ENCODE assay signal across 11 cellular contexts in the genomic region with DNA sequence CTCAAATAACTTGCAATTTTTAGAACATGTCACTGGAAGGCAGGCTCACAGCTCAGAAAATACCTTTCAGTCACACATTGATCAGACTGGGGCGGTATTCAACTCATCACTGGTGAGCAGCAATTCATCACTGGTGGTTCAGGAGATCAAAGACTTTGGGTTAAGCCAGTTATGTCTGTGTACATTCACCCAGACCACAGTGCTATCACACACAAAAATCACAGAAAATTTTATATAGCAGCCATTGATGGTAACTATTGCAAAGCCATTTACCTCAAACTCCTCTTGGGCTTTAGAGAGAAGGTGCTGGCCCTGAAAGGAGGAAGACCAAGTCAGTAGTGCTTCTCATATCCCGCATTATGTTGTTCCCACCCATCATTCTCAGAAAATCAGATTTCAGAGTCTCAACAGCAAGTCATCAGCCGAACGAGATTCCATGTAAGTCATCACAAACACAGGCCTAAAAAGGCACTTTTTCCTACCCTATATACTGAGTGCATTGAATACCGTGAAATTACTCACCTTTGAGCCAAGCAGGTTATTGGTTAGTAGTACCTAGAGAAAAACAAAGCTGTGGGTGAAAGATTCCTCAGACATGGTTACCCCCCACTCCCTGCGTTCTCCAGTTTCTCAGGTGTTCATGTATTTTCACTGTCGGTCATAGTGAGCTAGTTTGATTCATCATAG. TPM values are rescaled to one million over a fixed set of nuclear protein-coding genes. Genes with fewer than 3 reads are reported as not detected.
DNase-seq lines count a peak whose midpoint lies in the region; ATAC-seq and TF ChIP-seq lines count a peak whose summit lies in the region.
"Had no signal": no experiment of that assay in that cellular context is flagged by ENCODE, and none has a peak within 500 bp of the region (broad histone marks: within the 10 kb centered on the region; RNA-seq: fewer than 3 reads in every experiment).

No MANE protein-coding gene starts in this region.

- no peak for DNase-seq in AG04450 (ENCODE audit: low read depth, low spot score)
- DNase-seq in HEK293T (ENCODE audit: extremely low spot score) = no peak
- no peak for DNase-seq in activated naive CD8-positive, alpha-beta T cell treated with anti-CD3 and anti-CD28 coated beads for 36 hours
- no peak for DNase-seq in kidney epithelial cell (ENCODE audit: low read depth)
- no peak for DNase-seq in ACHN
- no peak for DNase-seq in superior temporal gyrus (ENCODE audit: extremely low spot score)
- no peak for DNase-seq in right cardiac atrium
- DNase-seq: adrenal gland; stimulated activated CD4-positive, alpha-beta T cell treated with anti-CD3 and anti-CD28 coated beads, Interleukin-12 subunit alpha, Interleukin-12 subunit beta, amount 100 ng/mL, for 4 hours had no signal

- POLR2A ChIA-PET in AG04450 (lab: Yijun Ruan, JAX) = interaction anchor here (0.9 to 9.3 kb wide), 3 partner anchors 13 to 189 kb away, joined by 3 to 172 read pairs (median 33); a partner anchor contains a TSS
- POLR2A ChIA-PET in HEK293T (lab: Yijun Ruan, JAX) = interaction anchor here (1.0 to 9.9 kb wide), 14 partner anchors 9 to 436 kb away, joined by 3 to 331 read pairs (median 43); a partner anchor contains a TSS

- peak overlapping the region; percentile 98 for H3K4me3 Mint-ChIP-seq in activated naive CD8-positive, alpha-beta T cell treated with anti-CD3 and anti-CD28 coated beads for 36 hours

- peaks cover 61% of the 10 kb centered on the region for H3K4me1 Mint-ChIP-seq in activated naive CD8-positive, alpha-beta T cell treated with anti-CD3 and anti-CD28 coated beads for 36 hours

- H3K27ac Mint-ChIP-seq in activated naive CD8-positive, alpha-beta T cell treated with anti-CD3 and anti-CD28 coated beads for 36 hours = peak overlapping the region; percentile 99

- H3K9me3 Mint-ChIP-seq in activated naive CD8-positive, alpha-beta T cell treated with anti-CD3 and anti-CD28 coated beads for 36 hours = no peaks in the 10 kb centered on the region

- peaks cover 6% of the 10 kb centered on the region for H3K36me3 ChIP-seq in kidney epithelial cell (ENCODE audit: control insufficient read depth, insufficient read depth, low read length)

- WGBS in right cardiac atrium = 55% methylated on average over 7 of the region's 7 CpGs

- in situ Hi-C loops in ACHN (cut with HindIII; ENCODE audit: low pct_ligation_motif_present, low pct_unique_long_range_greater_than_20kb, low sequenced_read_pairs) = no loop called here

- H3K4me1 ChIP-seq in right cardiac atrium (ENCODE audit: control insufficient read depth, insufficient read depth, low read length) = no peaks in the 10 kb centered on the region

- peaks cover 36% of the 10 kb centered on the region for H3K27me3 Mint-ChIP-seq in activated naive CD8-positive, alpha-beta T cell treated with anti-CD3 and anti-CD28 coated beads for 36 hours

- H3K27ac ChIP-seq in AG04450 (ENCODE audit: low read depth, low read length) = no peak overlapping the region
- H3K27ac ChIP-seq in right cardiac atrium (ENCODE audit: low read length) = no peak overlapping the region
- H3K27ac ChIP-seq: adrenal gland had no signal

- ATAC-seq in HG03135 (IDR thresholded peaks at IDR 0.05; ENCODE audit: unreplicated experiment) (no peak), right cardiac atrium (no peak)

- no peaks in the 10 kb centered on the region for H3K27me3 ChIP-seq in AG04450 (ENCODE audit: control insufficient read depth, insufficient read depth, low read length)
- H3K27me3 ChIP-seq in kidney epithelial cell (ENCODE audit: control insufficient read depth, insufficient read depth, low read length) = no peaks in the 10 kb centered on the region
- H3K27me3 ChIP-seq in right cardiac atrium (ENCODE audit: control insufficient read depth, insufficient read depth) = no peaks in the 10 kb centered on the region
- H3K27me3 ChIP-seq: adrenal gland had no signal

- CTCF ChIA-PET in AG04450 (lab: Charles Lee) = interaction anchor here (0.7 to 5.0 kb wide), 3 partner anchors 9 to 242 kb away, joined by 3 to 40 read pairs (median 5); a partner anchor contains a TSS
- CTCF ChIA-PET in HEK293T (lab: Yijun Ruan, JAX) = interaction anchor here (0.5 to 1.0 kb wide), 3 partner anchors 61 to 172 kb away, joined by 3 to 6 read pairs (median 3); no protein-coding TSS in a partner anchor

- intact Hi-C loops in right cardiac atrium (cut with DNase I) = no loop called here

- H3K36me3 Mint-ChIP-seq in activated naive CD8-positive, alpha-beta T cell treated with anti-CD3 and anti-CD28 coated beads for 36 hours = peaks cover 76% of the 10 kb centered on the region

- H3K4me3 ChIP-seq in AG04450 (ENCODE audit: low read depth, low read length) (peak overlapping the region; percentile 96), kidney epithelial cell (ENCODE audit: low read depth, low read length) (peak overlapping the region; percentile 88), right cardiac atrium (ENCODE audit: low read length) (no peak overlapping the region)

- TF ChIP-seq CTCF in AG04450 (IDR thresholded peaks at IDR 0.05; ENCODE audit: low read depth, low read length) (no peak), kidney epithelial cell (IDR thresholded peaks at IDR 0.05; ENCODE audit: insufficient read depth, low read length, poor library complexity, severe bottlenecking) (no peak)

- no peaks in the 10 kb centered on the region for H3K9me3 ChIP-seq in AG04450 (ENCODE audit: control insufficient read depth, insufficient read depth, low read length)
- H3K9me3 ChIP-seq in right cardiac atrium (ENCODE audit: control insufficient read depth, low read length) = no peaks in the 10 kb centered on the region
- H3K9me3 ChIP-seq: adrenal gland had no signal

TF ChIP-seq in HEK293T, 16 proteins besides CTCF, POLR2A, EP300 and RAD21:
- TF ChIP-seq FOXA1 (IDR thresholded peaks at IDR 0.05) (no peak), TARDBP (IDR thresholded peaks at IDR 0.05) (no peak), NFRKB (IDR thresholded peaks at IDR 0.05) (0 out of 2 replicates have a peak, but pooled peaks have one; percentile 31), ZNF384 (IDR thresholded peaks at IDR 0.05) (no peak), L3MBTL2 (conservative IDR thresholded peaks at IDR 0.05) (no peak)

RNA-seq across cellular contexts. Expression of a gene that starts 14.0 kb away (rescaled TPM):
- polyA plus RNA-seq in AG04450 (2011; rRNA removed) (18.0 and 21.6 TPM in 2 replicates), right cardiac atrium (17.9 TPM)
- polyA minus RNA-seq in AG04450 (2011; rRNA and poly(A)+ RNA removed) = 112 and 141 TPM in 2 replicates
- total RNA-seq in activated naive CD8-positive, alpha-beta T cell treated with anti-CD3 and anti-CD28 coated beads for 36 hours = 100 to 1,000 TPM; 139 to 141 TPM
- total RNA-seq in kidney epithelial cell (90.2 and 92.8 TPM in 2 replicates), right cardiac atrium (10 to 100 TPM; 24.8 to 28.7 (median 26.6) TPM)

RNA-seq across cellular contexts. Expression of a gene that starts 20.8 kb away (rescaled TPM):
- not detected in 2 replicates for polyA plus RNA-seq in AG04450 (2011; rRNA removed)
- polyA minus RNA-seq in AG04450 (2011; rRNA and poly(A)+ RNA removed) = not detected in 2 replicates
- not detected for total RNA-seq in activated naive CD8-positive, alpha-beta T cell treated with anti-CD3 and anti-CD28 coated beads for 36 hours
- total RNA-seq in kidney epithelial cell = not detected in 2 replicates
- not detected for total RNA-seq in right cardiac atrium
- polyA plus RNA-seq in right cardiac atrium = not detected
- total RNA-seq: adrenal gland, M059J had no signal

RNA-seq across cellular contexts. Expression of a gene that starts 21.6 kb away (rescaled TPM):
- polyA plus RNA-seq in AG04450 (2011; rRNA removed) = 51.7 and 52.1 TPM in 2 replicates
- 62.7 and 72.0 TPM in 2 replicates for polyA minus RNA-seq in AG04450 (2011; rRNA and poly(A)+ RNA removed)
- total RNA-seq in activated naive CD8-positive, alpha-beta T cell treated with anti-CD3 and anti-CD28 coated beads for 36 hours = 10 to 100 TPM; 19.5 to 20.4 TPM
- total RNA-seq in kidney epithelial cell = 30.2 and 34.3 TPM in 2 replicates
- total RNA-seq in right cardiac atrium = 10 to 100 TPM; 20.1 to 27.8 (median 21.8) TPM
- polyA plus RNA-seq in right cardiac atrium = 14.4 TPM

RNA-seq across cellular contexts. Expression of a gene that starts 27.3 kb away (rescaled TPM):
- polyA plus RNA-seq in AG04450 (2011; rRNA removed) (263 and 284 TPM in 2 replicates), right cardiac atrium (28.1 TPM)
- 177 and 196 TPM in 2 replicates for polyA minus RNA-seq in AG04450 (2011; rRNA and poly(A)+ RNA removed)
- 100 to 1,000 TPM; 408 to 428 TPM for total RNA-seq in activated naive CD8-positive, alpha-beta T cell treated with anti-CD3 and anti-CD28 coated beads for 36 hours
- total RNA-seq in kidney epithelial cell (441 and 475 TPM in 2 replicates), right cardiac atrium (10 to 100 TPM; 40.2 to 64.1 (median 40.5) TPM)

RNA-seq across cellular contexts. Expression of a gene that starts 48.2 kb away (rescaled TPM):
- polyA plus RNA-seq in AG04450 (2011; rRNA removed) (48.9 and 66.1 TPM in 2 replicates), right cardiac atrium (45.8 TPM)
- polyA minus RNA-seq in AG04450 (2011; rRNA and poly(A)+ RNA removed) = 38.3 and 45.0 TPM in 2 replicates
- total RNA-seq in activated naive CD8-positive, alpha-beta T cell treated with anti-CD3 and anti-CD28 coated beads for 36 hours = 100 to 1,000 TPM; 107 to 111 TPM
- total RNA-seq in kidney epithelial cell (40.9 and 41.4 TPM in 2 replicates), right cardiac atrium (10 to 100 TPM; 40.3 to 56.4 (median 47.1) TPM)
